Comparison of ENCODE assay signal across 13 cellular contexts in the genomic region with DNA sequence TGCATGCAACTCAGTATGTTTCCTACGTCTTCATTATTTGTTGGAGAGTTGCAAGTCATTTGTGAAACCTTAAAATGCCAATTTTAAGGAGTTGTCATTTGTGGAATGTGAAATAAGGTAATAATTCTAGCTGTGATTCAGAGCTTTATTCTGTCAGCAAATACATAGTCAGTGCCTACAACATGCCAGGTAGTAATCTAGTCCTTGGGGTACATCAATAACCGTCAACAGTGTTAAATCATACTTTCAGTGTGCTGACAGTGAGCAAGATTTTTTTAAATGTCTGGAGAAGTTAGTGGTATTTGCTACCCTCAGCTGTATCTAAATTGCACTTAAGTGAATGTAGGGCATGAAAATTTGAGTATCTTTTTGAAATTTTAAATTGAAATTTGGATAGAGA.
"Had no signal": no experiment of that assay in that cellular context is flagged by ENCODE, and none has a peak within 500 bp of the region (broad histone marks: within the 10 kb centered on the region; RNA-seq: fewer than 3 reads in every experiment).

No MANE protein-coding gene starts in this region.

- H3K27me3 ChIP-seq: esophagus squamous epithelium, hepatocyte, ovary, thyroid gland had no signal

- H3K27ac ChIP-seq: esophagus squamous epithelium, hepatocyte, left ventricle myocardium inferior, ovary, thyroid gland had no signal

- H3K36me3 ChIP-seq: ovary had no signal

- ATAC-seq: naive thymus-derived CD8-positive, alpha-beta T cell; stimulated activated naive B cell treated with anti-CD40 and anti-IgM and Interleukin-4, amounts not matched to agents 10 μg/mL and 1 μg/mL and 100 μg/mL, for 72 hours had no signal

- H3K4me3 Mint-ChIP-seq: naive thymus-derived CD8-positive, alpha-beta T cell; stimulated activated naive B cell treated with anti-CD40 and anti-IgM and Interleukin-4, amounts not matched to agents 10 μg/mL and 1 μg/mL and 100 μg/mL, for 72 hours had no signal

- H2AFZ ChIP-seq: hepatocyte had no signal

- H3K9me3 ChIP-seq: esophagus squamous epithelium, left ventricle myocardium inferior, ovary, thyroid gland had no signal

- H3K4me2 ChIP-seq: hepatocyte had no signal

- H3K9me3 Mint-ChIP-seq: naive thymus-derived CD8-positive, alpha-beta T cell; stimulated activated naive B cell treated with anti-CD40 and anti-IgM and Interleukin-4, amounts not matched to agents 10 μg/mL and 1 μg/mL and 100 μg/mL, for 72 hours had no signal

- H3K4me3 ChIP-seq: esophagus squamous epithelium, hepatocyte, left ventricle myocardium inferior, ovary, thyroid gland had no signal

- H3K27ac Mint-ChIP-seq: stimulated activated naive B cell treated with anti-CD40 and anti-IgM and Interleukin-4, amounts not matched to agents 10 μg/mL and 1 μg/mL and 100 μg/mL, for 72 hours had no signal

- H3K27me3 Mint-ChIP-seq: naive thymus-derived CD8-positive, alpha-beta T cell; stimulated activated naive B cell treated with anti-CD40 and anti-IgM and Interleukin-4, amounts not matched to agents 10 μg/mL and 1 μg/mL and 100 μg/mL, for 72 hours had no signal

- DNase-seq: activated CD4-positive, alpha-beta T cell treated with anti-CD3 and anti-CD28 coated beads, Interleukin-2, amount 50 U/mL, for 48 hours; activated naive CD4-positive, alpha-beta T cell treated with anti-CD3 and anti-CD28 coated beads, Interleukin-2, amount 50 U/mL, for 16 hours; caudate nucleus; effector CD8-positive, alpha-beta T cell; esophagus squamous epithelium; left ventricle myocardium inferior; naive thymus-derived CD8-positive, alpha-beta T cell; ovary; stimulated activated CD4-positive, alpha-beta T cell treated with anti-CD3 and anti-CD28 coated beads, Interleukin-4, amount 100 ng/mL, for 1 hour; stimulated activated naive B cell treated with anti-CD40 and anti-IgM and Interleukin-4, amounts not matched to agents 10 μg/mL and 1 μg/mL and 100 μg/mL, for 72 hours; T-helper 9 cell; thyroid gland had no signal
